ENCODE assay signal across 19 cellular contexts in the genomic region with DNA sequence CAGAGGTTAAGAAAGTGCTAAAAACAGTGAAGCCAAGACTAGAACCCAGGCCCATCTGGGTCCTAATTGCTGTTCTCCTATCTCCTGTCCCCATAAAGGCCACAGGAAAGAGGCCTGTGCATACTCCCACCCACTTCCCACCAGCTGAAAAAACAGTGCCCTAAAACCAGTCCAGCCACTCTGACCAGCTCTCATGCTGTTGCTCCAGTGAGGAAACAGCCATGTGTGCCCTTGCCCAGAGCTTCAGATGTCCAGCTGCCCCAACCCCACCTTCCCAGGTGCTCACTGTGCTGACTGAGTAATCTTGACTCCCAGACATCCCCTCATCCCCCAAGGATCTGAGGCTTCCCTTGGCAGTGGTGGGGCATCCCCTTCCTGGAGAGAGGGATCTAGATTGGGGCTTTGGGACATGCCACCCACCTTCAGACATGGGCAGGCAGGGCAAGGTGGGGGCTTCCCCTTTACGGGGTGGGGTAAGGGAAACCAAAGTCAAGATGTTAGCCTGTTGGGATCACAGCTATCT. TPM values are rescaled to one million over a fixed set of nuclear protein-coding genes. Genes with fewer than 3 reads are reported as not detected.
DNase-seq lines count a peak whose midpoint lies in the region; ATAC-seq, FAIRE-seq and TF ChIP-seq lines count a peak whose summit lies in the region.
"Had no signal": no experiment of that assay in that cellular context is flagged by ENCODE, and none has a peak within 500 bp of the region (broad histone marks: within the 10 kb centered on the region; RNA-seq: fewer than 3 reads in every experiment).

No MANE protein-coding gene starts in this region.

- H3K4me1 ChIP-seq in endodermal cell (ENCODE audit: control insufficient read depth, insufficient read depth, low read length) (peaks cover 37% of the 10 kb centered on the region), pancreas (peaks cover 25 to 41% (median 30%) of the 10 kb centered on the region in 3 donors)
- H3K4me1 ChIP-seq: SJSA1 had no signal

- H3K4me3 ChIP-seq in endodermal cell (ENCODE audit: low read length) (no peak overlapping the region), pancreas (no peak overlapping the region)
- H3K4me3 ChIP-seq: SJSA1 had no signal

- CTCF ChIA-PET in CD4-positive, alpha-beta T cell (lab: Charles Lee), result no interaction called here
- CTCF ChIA-PET in GM10248 (lab: Yijun Ruan, JAX), result interaction anchor here (1.3 to 2.6 kb wide), 4 partner anchors 10 to 109 kb away, joined by 4 to 9 read pairs (median 6); no protein-coding TSS in a partner anchor

- H3K9me3 Mint-ChIP-seq in endodermal cell, result no peaks in the 10 kb centered on the region
- no peaks in the 10 kb centered on the region for H3K9me3 Mint-ChIP-seq in CD4-positive, alpha-beta T cell

- TF ChIP-seq RAD21 in Ishikawa (IDR thresholded peaks at IDR 0.05; ENCODE audit: low read depth), result no peak

- no peak for DNase-seq in endodermal cell
- no peak for DNase-seq in pancreas
- no peak for DNase-seq in CD4-positive, alpha-beta T cell
- DNase-seq in GM10248 (ENCODE audit: extremely low spot score), result no peak
- DNase-seq: EL, H7, IMR-90, Kasumi-1, NCI-H1105, NCI-H1694, NCI-H526 had no signal

- ATAC-seq in pancreas, result peak in 3 of 4 donors; percentile 11 to 46 (median 31)
- ATAC-seq in GM21447 (IDR thresholded peaks at IDR 0.05; ENCODE audit: unreplicated experiment), result no peak
- ATAC-seq in GM19397 (IDR thresholded peaks at IDR 0.05; ENCODE audit: unreplicated experiment), result no peak
- no peak for ATAC-seq in CD4-positive, alpha-beta T cell (ENCODE audit: poor library complexity)

- POLR2A ChIA-PET in CD4-positive, alpha-beta T cell (lab: Charles Lee), result no interaction called here
- POLR2A ChIA-PET in GM10248 (lab: Yijun Ruan, JAX), result no interaction called here

- 100% methylated on average over 1 of the region's 1 CpG; no CpG with 5 or more reads in 1 of the 2 experiments for WGBS in endodermal cell (ENCODE audit: insufficient coverage in 1 of 2, insufficient read length in 1 of 2), 2 experiments
- WGBS in pancreas, 2 donors, result 0 to 44% methylated on average over 1 of the region's 1 CpG

- no peak for TF ChIP-seq EP300 in Ishikawa (IDR thresholded peaks at IDR 0.05; ENCODE audit: borderline replicate concordance)

- H3K9me3 ChIP-seq in endodermal cell (ENCODE audit: control insufficient read depth, low read length) (no peaks in the 10 kb centered on the region), pancreas (no peaks in the 10 kb centered on the region)
- no peaks in the 10 kb centered on the region for H3K9me3 ChIP-seq in CD4-positive, alpha-beta T cell (ENCODE audit: control insufficient read depth, low read length)
- H3K9me3 ChIP-seq: SJSA1 had no signal

- TF ChIP-seq CTCF in C4-2B (conservative IDR thresholded peaks at IDR 0.05) (no peak), endodermal cell (conservative IDR thresholded peaks at IDR 0.05) (no peak), pancreas (IDR thresholded peaks at IDR 0.05) (no peak), GM10248 (IDR thresholded peaks at IDR 0.05; ENCODE audit: control extremely low read depth, extremely low read depth, low read depth, missing control alignments) (no peak)
- TF ChIP-seq CTCF in CD4-positive, alpha-beta T cell (IDR thresholded peaks at IDR 0.05), result no peak

- H3K27ac Mint-ChIP-seq in endodermal cell, result peak overlapping the region; percentile 66
- no peak overlapping the region for H3K27ac Mint-ChIP-seq in CD4-positive, alpha-beta T cell

- H3K27me3 ChIP-seq in endodermal cell (ENCODE audit: control insufficient read depth, insufficient read depth, low read length, poor library complexity, severe bottlenecking) (no peaks in the 10 kb centered on the region), pancreas (no peaks in the 10 kb centered on the region)
- H3K27me3 ChIP-seq in CD4-positive, alpha-beta T cell (ENCODE audit: control insufficient read depth, insufficient read depth, low read length), result no peaks in the 10 kb centered on the region
- H3K27me3 ChIP-seq: SJSA1 had no signal

- FAIRE-seq in pancreas (lab: Jason Lieb, UNC), result no peak

- H3K36me3 ChIP-seq in endodermal cell (ENCODE audit: control insufficient read depth, insufficient read depth, low read length) (peaks cover 5% of the 10 kb centered on the region), pancreas (peaks cover 0 to 1% (median 0%) of the 10 kb centered on the region in 3 donors)
- H3K36me3 ChIP-seq: SJSA1 had no signal

- no peak overlapping the region for H3K4me3 Mint-ChIP-seq in endodermal cell
- no peak overlapping the region for H3K4me3 Mint-ChIP-seq in CD4-positive, alpha-beta T cell

- peaks cover 73% of the 10 kb centered on the region for H3K4me1 Mint-ChIP-seq in endodermal cell
- H3K4me1 Mint-ChIP-seq in CD4-positive, alpha-beta T cell (ENCODE audit: low read depth), result no peaks in the 10 kb centered on the region

- H3K27me3 Mint-ChIP-seq in endodermal cell (ENCODE audit: insufficient read depth), result no peaks in the 10 kb centered on the region
- H3K27me3 Mint-ChIP-seq in CD4-positive, alpha-beta T cell, result no peaks in the 10 kb centered on the region

- no peak overlapping the region for H3K9ac ChIP-seq in endodermal cell (ENCODE audit: extremely low read depth, low read length, poor library complexity, severe bottlenecking)

- intact Hi-C loops in pancreas (cut with DNase I), result no loop called here
- intact Hi-C loops in CD4-positive, alpha-beta T cell (cut with DNase I, micrococcal nuclease), result no loop called here

- peaks cover 21% of the 10 kb centered on the region for H3K36me3 Mint-ChIP-seq in endodermal cell (ENCODE audit: low read depth)
- no peaks in the 10 kb centered on the region for H3K36me3 Mint-ChIP-seq in CD4-positive, alpha-beta T cell (ENCODE audit: low read depth)

- peak overlapping the region; percentile 26 for H3K27ac ChIP-seq in C4-2B
- no peak overlapping the region for H3K27ac ChIP-seq in endodermal cell (ENCODE audit: low read depth, low read length)
- H3K27ac ChIP-seq in pancreas, result peak overlapping the region in 2 of 4 donors; percentile 5 to 34
- H3K27ac ChIP-seq in CD4-positive, alpha-beta T cell (ENCODE audit: low read depth, low read length), result no peak overlapping the region
- H3K27ac ChIP-seq: SJSA1 had no signal

TF ChIP-seq in Ishikawa, 13 proteins besides CTCF, POLR2A, EP300 and RAD21:
- TF ChIP-seq ZBTB7A (IDR thresholded peaks at IDR 0.05; ENCODE audit: low read depth) (no peak), MAX (IDR thresholded peaks at IDR 0.05) (0 out of 2 replicates have a peak, but pooled peaks have one; percentile 21), TCF12 (IDR thresholded peaks at IDR 0.05; ENCODE audit: low read depth) (peak; percentile 41; the same call in 1 of the 2 replicates)

RNA-seq across cellular contexts. Expression of gene KCNK5, which starts 28.7 kb away (rescaled TPM):
- 10 to 100 TPM; 29.8 to 32.2 TPM for total RNA-seq in endodermal cell
- polyA plus RNA-seq in endodermal cell (2013, experiment 1 of 2), result 11.1 TPM
- 11.0 TPM for polyA plus RNA-seq in endodermal cell (2013, experiment 2 of 2)
- total RNA-seq in pancreas, result 10 to 100 TPM; 10.8 to 32.4 (median 18.7) TPM
- 10 to 100 TPM; 20.5 to 30.8 TPM for polyA plus RNA-seq in pancreas
- total RNA-seq in CD4-positive, alpha-beta T cell, result under 1 TPM; 0.30 to 0.47 TPM
- total RNA-seq: A172, HT1080, IMR-90, SJSA1 had no signal
- polyA plus RNA-seq: BJ, IMR-90 had no signal

Comparison
In these comparisons a context has a peak if more than half of its experiments do, and no peak if none do; other contexts are left out.
1. ATAC-seq: peak in pancreas (3 of 4); none in GM21447 (single experiment), GM19397 (single experiment) and CD4-positive, alpha-beta T cell (single experiment).
2. RNA of gene KCNK5, which starts 28.7 kb away (total RNA-seq): 29.8 to 32.2 TPM in endodermal cell and 10.8 to 32.4 TPM in pancreas; 0.30 to 0.47 TPM in CD4-positive, alpha-beta T cell; every median in the first group is over 4 times any median in the second.